Comparison of ENCODE assay signal across 12 cellular contexts in genomic region chr12:65827827-65828231, GRCh38. TPM values are rescaled to one million over a fixed set of nuclear protein-coding genes. Genes with fewer than 3 reads are reported as not detected.
DNase-seq lines count a peak whose midpoint lies in the region; ATAC-seq and TF ChIP-seq lines count a peak whose summit lies in the region.
"Had no signal": no experiment of that assay in that cellular context is flagged by ENCODE, and none has a peak within 500 bp of the region (broad histone marks: within the 10 kb centered on the region; RNA-seq: fewer than 3 reads in every experiment).

No MANE protein-coding gene starts in this region.

- H3K4me3 ChIP-seq in Panc1 (ENCODE audit: low read depth in 2 of 2, low read length in 2 of 2) (peak overlapping the region; percentile 79 to 82), BE2C (ENCODE audit: low read depth, low read length) (no peak overlapping the region)

- H3K4me1 ChIP-seq in Panc1 (ENCODE audit: control insufficient read depth, insufficient read depth, low read length) (peaks cover 50% of the 10 kb centered on the region), BE2C (no peaks in the 10 kb centered on the region)

- DNase-seq in DMS114 treated with DMSO at 0.1 percent for 48 hours (lab: John Stamatoyannopoulos, UW; ENCODE audit: unreplicated experiment) = peak; percentile 70
- no peak for DNase-seq in Panc1 (ENCODE audit: low read depth, low spot score)
- DNase-seq in erythroblast (lab: John Stamatoyannopoulos, UW) = peak; percentile 8 to 17
- no peak for DNase-seq in nephron progenitor cell
- DNase-seq in stimulated activated CD4-positive, alpha-beta T cell treated with anti-CD3 and anti-CD28 coated beads, Interleukin-1b, Interleukin-23, amount 100 ng/mL, for 48 hours = no peak
- DNase-seq in BE2C = no peak
- no peak for DNase-seq in activated T-cell treated with anti-CD3 and anti-CD28 coated beads, Interleukin-2, amount 50 U/mL, for 1 hour
- DNase-seq in GM19240 (ENCODE audit: insufficient read length, low spot score) = no peak
- DNase-seq: amygdala; CD4-positive, CD25-positive, alpha-beta regulatory T cell; NCI-H1436 treated with DMSO at 0.1 percent for 48 hours had no signal

- no peak for TF ChIP-seq CTCF in Panc1 (IDR thresholded peaks at IDR 0.05)
- no peak for TF ChIP-seq CTCF in nephron progenitor cell (IDR thresholded peaks at IDR 0.05)
- no peak for TF ChIP-seq CTCF in BE2C (IDR thresholded peaks at IDR 0.05; ENCODE audit: low read depth, low read length)

- no peaks in the 10 kb centered on the region for H3K27me3 Mint-ChIP-seq in nephron progenitor cell (ENCODE audit: low read depth, poor library complexity)

- peak overlapping the region; percentile 92 for H3K27ac Mint-ChIP-seq in nephron progenitor cell
- H3K27ac Mint-ChIP-seq: CD4-positive, CD25-positive, alpha-beta regulatory T cell had no signal

- peak overlapping the region; percentile 91 for H3K27ac ChIP-seq in Panc1 (ENCODE audit: low read length)

- ATAC-seq in Panc1 = no peak

- H3K27me3 ChIP-seq in Panc1 (ENCODE audit: control insufficient read depth, insufficient read depth, low read length) (no peaks in the 10 kb centered on the region), BE2C (peaks cover 60% of the 10 kb centered on the region)

- TSS peak; percentile 48 for BruUV-seq in Panc1 (replicated peaks; lab: Mats Ljungman, UMichigan)

- CTCF ChIA-PET in Panc1 (lab: Charles Lee) = interaction anchor here (0.6 to 0.8 kb wide), 3 partner anchors 163 to 595 kb away, joined by 3 read pairs; no protein-coding TSS in a partner anchor

- peak overlapping the region; percentile 97 for H3K4me3 Mint-ChIP-seq in nephron progenitor cell
- H3K4me3 Mint-ChIP-seq: CD4-positive, CD25-positive, alpha-beta regulatory T cell had no signal

- peaks cover 62% of the 10 kb centered on the region for H3K4me1 Mint-ChIP-seq in nephron progenitor cell

- in situ Hi-C loops in Panc1 (cut with HindIII; ENCODE audit: low pct_unique_long_range_greater_than_20kb, low sequenced_read_pairs) = no loop called here

- TF ChIP-seq POLR2A in erythroblast (IDR thresholded peaks at IDR 0.05; ENCODE audit: low read length) = no peak

- intact Hi-C loops in Panc1 (cut with micrococcal nuclease; ENCODE audit: unreplicated experiment) = loop anchor here (2.0 to 10.0 kb wide), 2 partner anchors 49 to 83 kb away; no protein-coding TSS in a partner anchor

- H3K9me3 ChIP-seq in Panc1 (ENCODE audit: control insufficient read depth, insufficient read depth, low read depth, low read length) (no peaks in the 10 kb centered on the region), BE2C (no peaks in the 10 kb centered on the region; the same call in 1 of the 2 replicates)

- POLR2A ChIA-PET in Panc1 (lab: Charles Lee) = interaction anchor here (0.7 kb wide), 1 partner anchor 160 kb away, joined by 4 read pairs; no protein-coding TSS in a partner anchor

- peaks cover 51% of the 10 kb centered on the region for H3K36me3 Mint-ChIP-seq in nephron progenitor cell (ENCODE audit: low read depth)
- H3K36me3 Mint-ChIP-seq: CD4-positive, CD25-positive, alpha-beta regulatory T cell had no signal

- H3K9me3 Mint-ChIP-seq in nephron progenitor cell = no peaks in the 10 kb centered on the region

- H3K36me3 ChIP-seq in Panc1 (ENCODE audit: control insufficient read depth, insufficient read depth, low read length) (peaks cover 29% of the 10 kb centered on the region), BE2C (no peaks in the 10 kb centered on the region)

RNA-seq across cellular contexts. Expression of gene HMGA2, which starts 3.5 kb away (rescaled TPM):
- 61.4 TPM for total RNA-seq in Panc1 (2021; ENCODE audit: unreplicated experiment)
- 66.2 TPM for polyA plus RNA-seq in Panc1 (2012; ENCODE audit: insufficient read length)
- not detected for polyA plus RNA-seq in BE2C (2012; ENCODE audit: insufficient read depth, insufficient read length, low read depth)
- total RNA-seq: T-helper 1 cell treated with Interleukin-12 subunit alpha and Interleukin-12 subunit beta and Interleukin-4 antibody, amounts not matched to agents 30 ng/mL and 1 ng/mL, for 36 hours had no signal
- polyA plus RNA-seq: CD4-positive, CD25-positive, alpha-beta regulatory T cell had no signal

Comparison
In these comparisons a context has a peak if more than half of its experiments do, and no peak if none do; other contexts are left out.
1. DNase-seq: peak in DMS114 treated with DMSO at 0.1 percent for 48 hours (single experiment) and erythroblast (2 of 2); none in Panc1 (single experiment), nephron progenitor cell (single experiment), stimulated activated CD4-positive, alpha-beta T cell treated with anti-CD3 and anti-CD28 coated beads, Interleukin-1b, Interleukin-23, amount 100 ng/mL, for 48 hours (single experiment), BE2C (single experiment), activated T-cell treated with anti-CD3 and anti-CD28 coated beads, Interleukin-2, amount 50 U/mL, for 1 hour (single experiment) and GM19240 (single experiment).